14 cellular contexts compared by ENCODE assay signal in the genomic region with DNA sequence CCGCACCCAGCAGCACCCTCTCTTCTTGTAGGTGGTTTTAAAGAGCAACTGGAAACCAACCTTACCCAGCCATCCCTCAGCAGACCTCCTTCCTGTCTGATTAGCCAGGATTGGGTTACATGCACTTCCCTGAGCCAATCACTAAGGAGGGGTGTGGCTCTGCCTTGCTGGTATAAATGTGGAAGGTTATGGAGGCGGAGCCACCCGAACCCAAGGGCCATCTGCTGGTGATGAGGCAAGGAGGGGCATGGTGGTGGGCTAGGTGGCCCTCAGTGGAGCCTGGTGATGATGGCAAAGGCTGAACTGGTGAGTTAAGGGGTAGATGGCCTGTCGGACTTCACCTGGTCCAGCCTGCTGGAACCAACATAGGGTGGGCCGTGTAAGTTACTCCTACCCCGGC. TPM values are rescaled to one million over a fixed set of nuclear protein-coding genes. Genes with fewer than 3 reads are reported as not detected.
DNase-seq lines count a peak whose midpoint lies in the region; ATAC-seq lines count a peak whose summit lies in the region.
"Had no signal": no experiment of that assay in that cellular context is flagged by ENCODE, and none has a peak within 500 bp of the region (broad histone marks: within the 10 kb centered on the region; RNA-seq: fewer than 3 reads in every experiment).

No MANE protein-coding gene starts in this region.

- ATAC-seq in stimulated activated naive CD8-positive, alpha-beta T cell treated with anti-CD3 and anti-CD28 coated beads, Interleukin-15, amount 100 ng/mL, for 72 hours: peak; percentile 33
- no peak for ATAC-seq in stimulated activated naive CD8-positive, alpha-beta T cell treated with anti-CD3 and anti-CD28 coated beads, Interleukin-15, Interleukin-2, amounts not matched to agents 100 U/mL and 50 U/mL, for 24 hours
- ATAC-seq in HG02840 (IDR thresholded peaks at IDR 0.05; ENCODE audit: low FRiP score, unreplicated experiment): no peak
- ATAC-seq in HG03439 (IDR thresholded peaks at IDR 0.05; ENCODE audit: unreplicated experiment): no peak
- ATAC-seq in GM18873 (IDR thresholded peaks at IDR 0.05; ENCODE audit: low FRiP score, unreplicated experiment): no peak
- ATAC-seq: left lung had no signal

- no peaks in the 10 kb centered on the region for H3K4me1 Mint-ChIP-seq in stimulated activated naive CD8-positive, alpha-beta T cell treated with anti-CD3 and anti-CD28 coated beads, Interleukin-15, amount 100 ng/mL, for 72 hours
- H3K4me1 Mint-ChIP-seq: activated naive CD4-positive, alpha-beta T cell treated with anti-CD3 and anti-CD28 coated beads, Interleukin-2, amount 10 ng/mL, durations not matched to agents 7 days and 5 days had no signal

- DNase-seq in stimulated activated naive CD8-positive, alpha-beta T cell treated with anti-CD3 and anti-CD28 coated beads, Interleukin-15, amount 100 ng/mL, for 72 hours: no peak
- DNase-seq in stimulated activated naive CD8-positive, alpha-beta T cell treated with anti-CD3 and anti-CD28 coated beads, Interleukin-15, Interleukin-2, amounts not matched to agents 100 U/mL and 50 U/mL, for 24 hours: no peak
- DNase-seq in M059J (ENCODE audit: low read depth): peak; percentile 18
- peak; percentile 34 for DNase-seq in SW480 (ENCODE audit: low spot score)
- no peak for DNase-seq in ecto neural progenitor cell (ENCODE audit: low spot score)
- DNase-seq: activated naive CD4-positive, alpha-beta T cell treated with anti-CD3 and anti-CD28 coated beads, Interleukin-2, amount 10 ng/mL, durations not matched to agents 7 days and 5 days; AML-193; hippocampal formation; stimulated activated naive CD4-positive, alpha-beta T cell; SW 1271 had no signal

- no peak overlapping the region for H3K4me3 Mint-ChIP-seq in stimulated activated naive CD8-positive, alpha-beta T cell treated with anti-CD3 and anti-CD28 coated beads, Interleukin-15, amount 100 ng/mL, for 72 hours
- H3K4me3 Mint-ChIP-seq: activated naive CD4-positive, alpha-beta T cell treated with anti-CD3 and anti-CD28 coated beads, Interleukin-2, amount 10 ng/mL, durations not matched to agents 7 days and 5 days had no signal

- H3K27ac Mint-ChIP-seq in stimulated activated naive CD8-positive, alpha-beta T cell treated with anti-CD3 and anti-CD28 coated beads, Interleukin-15, amount 100 ng/mL, for 72 hours: no peak overlapping the region
- H3K27ac Mint-ChIP-seq: activated naive CD4-positive, alpha-beta T cell treated with anti-CD3 and anti-CD28 coated beads, Interleukin-2, amount 10 ng/mL, durations not matched to agents 7 days and 5 days had no signal

- H3K27me3 Mint-ChIP-seq in stimulated activated naive CD8-positive, alpha-beta T cell treated with anti-CD3 and anti-CD28 coated beads, Interleukin-15, amount 100 ng/mL, for 72 hours: peaks cover 39% of the 10 kb centered on the region

- H3K9me3 Mint-ChIP-seq in stimulated activated naive CD8-positive, alpha-beta T cell treated with anti-CD3 and anti-CD28 coated beads, Interleukin-15, amount 100 ng/mL, for 72 hours: no peaks in the 10 kb centered on the region
- H3K9me3 Mint-ChIP-seq: activated naive CD4-positive, alpha-beta T cell treated with anti-CD3 and anti-CD28 coated beads, Interleukin-2, amount 10 ng/mL, durations not matched to agents 7 days and 5 days had no signal

RNA-seq across cellular contexts. Expression of a gene that starts 39.8 kb away (rescaled TPM):
- total RNA-seq in M059J (2014; rRNA removed; shearing (Covaris generic)): 0.22 TPM in 1 of 2 replicates, not detected in the other

Comparison
In these comparisons a context has a peak if more than half of its experiments do, and no peak if none do; other contexts are left out.
1. DNase-seq: peak in M059J (single experiment) and SW480 (single experiment); none in stimulated activated naive CD8-positive, alpha-beta T cell treated with anti-CD3 and anti-CD28 coated beads, Interleukin-15, amount 100 ng/mL, for 72 hours (0 of 2), stimulated activated naive CD8-positive, alpha-beta T cell treated with anti-CD3 and anti-CD28 coated beads, Interleukin-15, Interleukin-2, amounts not matched to agents 100 U/mL and 50 U/mL, for 24 hours (single experiment) and ecto neural progenitor cell (single experiment).